ENCODE assay signal across 11 cellular contexts in genomic region chr6:105587349-105588115, GRCh38.
DNase-seq lines count a peak whose midpoint lies in the region; ATAC-seq, FAIRE-seq and TF ChIP-seq lines count a peak whose summit lies in the region.
"Had no signal": no experiment of that assay in that cellular context is flagged by ENCODE, and none has a peak within 500 bp of the region (broad histone marks: within the 10 kb centered on the region; RNA-seq: fewer than 3 reads in every experiment).

No MANE protein-coding gene starts in this region.

- dilution Hi-C loops in IMR-90 (cut with HindIII; ENCODE audit: low sequenced_read_pairs, unreplicated experiment): no loop called here

- H4K20me1 ChIP-seq in IMR-90 (ENCODE audit: insufficient read depth, low read length): no peaks in the 10 kb centered on the region

- H3K79me1 ChIP-seq in IMR-90 (ENCODE audit: low read depth in 1 of 2, low read length in 2 of 2): no peaks in the 10 kb centered on the region

- 95% methylated on average over 4 of the region's 23 CpGs; no CpG with 5 or more reads in 1 of the 2 experiments for WGBS in IMR-90 (ENCODE audit: extremely low coverage in 2 of 2, insufficient read length in 1 of 2), 2 experiments

- no peaks in the 10 kb centered on the region for H3K27me3 ChIP-seq in BJ (ENCODE audit: control insufficient read depth, insufficient read depth, low read length)
- H3K27me3 ChIP-seq in IMR-90 (ENCODE audit: control insufficient read depth, insufficient read depth, low read length): no peaks in the 10 kb centered on the region

- H3K27ac Mint-ChIP-seq in activated CD8-positive, alpha-beta T cell treated with anti-CD3 and anti-CD28 coated beads, Interleukin-2, amount 10 ng/mL, durations not matched to agents 7 days and 5 days: peak overlapping the region; percentile 79

- no peak overlapping the region for H4K91ac ChIP-seq in IMR-90 (ENCODE audit: insufficient read depth, low read depth, low read length)

- H3K27me3 Mint-ChIP-seq in activated CD8-positive, alpha-beta T cell treated with anti-CD3 and anti-CD28 coated beads, Interleukin-2, amount 10 ng/mL, durations not matched to agents 7 days and 5 days (ENCODE audit: low read depth): no peaks in the 10 kb centered on the region

- peak; percentile 80 for DNase-seq in BJ (ENCODE audit: low read depth)
- DNase-seq in IMR-90: peak; percentile 43
- DNase-seq in activated CD8-positive, alpha-beta T cell treated with anti-CD3 and anti-CD28 coated beads, Interleukin-2, amount 10 ng/mL, durations not matched to agents 7 days and 5 days: peak; percentile 28
- peak; percentile 71 to 72 for DNase-seq in foreskin fibroblast
- no peak for DNase-seq in NCI-H446 (lab: John Stamatoyannopoulos, UW)
- DNase-seq in NCI-H2107 (lab: John Stamatoyannopoulos, UW): no peak
- DNase-seq in kidney: no peak
- DNase-seq: NCI-H748 treated with DMSO at 0.1 percent for 48 hours had no signal

- ATAC-seq in IMR-90 (ENCODE audit: low read depth): no peak
- ATAC-seq in activated CD8-positive, alpha-beta T cell treated with anti-CD3 and anti-CD28 coated beads, Interleukin-2, amount 10 ng/mL, durations not matched to agents 7 days and 5 days: peak; percentile 36
- ATAC-seq in GM18517 (IDR thresholded peaks at IDR 0.05; ENCODE audit: unreplicated experiment): no peak
- ATAC-seq: esophagus mucosa had no signal

- CTCF ChIA-PET in BJ (lab: Yijun Ruan, JAX) (interaction anchor here (1.6 kb wide), 1 partner anchor 12 kb away, joined by 3 read pairs; no protein-coding TSS in a partner anchor), IMR-90 (lab: Yijun Ruan, JAX) (interaction anchor here (0.7 to 0.9 kb wide), 2 partner anchors 25 to 30 kb away, joined by 3 to 4 read pairs; no protein-coding TSS in a partner anchor)
- CTCF ChIA-PET in activated CD8-positive, alpha-beta T cell treated with anti-CD3 and anti-CD28 coated beads, Interleukin-2, amount 10 ng/mL, durations not matched to agents 7 days and 5 days (lab: Charles Lee): interaction anchor here (1.0 kb wide), 1 partner anchor 100 kb away, joined by 3 read pairs; no protein-coding TSS in a partner anchor

- TF ChIP-seq RAD21 in IMR-90 (IDR thresholded peaks at IDR 0.05; ENCODE audit: low read length): no peak

- TF ChIP-seq CTCF in BJ (IDR thresholded peaks at IDR 0.05; ENCODE audit: insufficient read depth, low read depth, low read length): no peak
- no peak for TF ChIP-seq CTCF in IMR-90 (conservative IDR thresholded peaks at IDR 0.05; ENCODE audit: low read depth, low read length)
- TF ChIP-seq CTCF in foreskin fibroblast (IDR thresholded peaks at IDR 0.05; ENCODE audit: low read depth, low read length): no peak
- no peak for TF ChIP-seq CTCF in kidney (IDR thresholded peaks at IDR 0.05; ENCODE audit: borderline replicate concordance, extremely low read depth, insufficient read depth)

- H2BK20ac ChIP-seq in IMR-90 (ENCODE audit: low read depth, low read length): no peak overlapping the region

- no peak overlapping the region for H2BK15ac ChIP-seq in IMR-90 (ENCODE audit: low read depth, low read length)

- H3K9me1 ChIP-seq in IMR-90 (ENCODE audit: insufficient read depth, low read length): peaks cover 4% of the 10 kb centered on the region; the same call in 1 of the 2 replicates

- H2BK120ac ChIP-seq in IMR-90 (ENCODE audit: low read depth, low read length): no peak overlapping the region

- H2AK5ac ChIP-seq in IMR-90 (ENCODE audit: low read depth, low read length): peak overlapping the region; percentile 35; the same call in 1 of the 2 replicates

- no peak overlapping the region for H4K5ac ChIP-seq in IMR-90 (ENCODE audit: low read depth, low read length)

- H3K4me2 ChIP-seq in IMR-90 (ENCODE audit: low read depth, low read length): no peak overlapping the region

- no peak overlapping the region for H2BK5ac ChIP-seq in IMR-90 (ENCODE audit: low read depth, low read length, poor library complexity, severe bottlenecking)

- H3K4me3 Mint-ChIP-seq in activated CD8-positive, alpha-beta T cell treated with anti-CD3 and anti-CD28 coated beads, Interleukin-2, amount 10 ng/mL, durations not matched to agents 7 days and 5 days: peak overlapping the region; percentile 42

- no peaks in the 10 kb centered on the region for H3K36me3 ChIP-seq in BJ (ENCODE audit: control insufficient read depth, insufficient read depth, low read length)
- no peaks in the 10 kb centered on the region for H3K36me3 ChIP-seq in IMR-90 (ENCODE audit: control insufficient read depth, insufficient read depth, low read length)
- H3K36me3 ChIP-seq in kidney (ENCODE audit: control insufficient read depth in 1 of 2, insufficient read depth in 2 of 2, low read length in 2 of 2): no peaks in the 10 kb centered on the region
- H3K36me3 ChIP-seq: prostate gland had no signal

- no peak overlapping the region for H4K8ac ChIP-seq in IMR-90 (ENCODE audit: low read depth in 2 of 2, low read length in 2 of 2)

- H3K14ac ChIP-seq in IMR-90 (replicated peaks; ENCODE audit: low read depth, low read length): peak overlapping the region; percentile 18

- H3K4me1 ChIP-seq in IMR-90 (ENCODE audit: control insufficient read depth, insufficient read depth, low read length) (peaks cover 6% of the 10 kb centered on the region; the same call in 1 of the 2 replicates), kidney (ENCODE audit: control insufficient read depth in 1 of 2, insufficient read depth in 1 of 2, low read depth in 1 of 2, low read length in 2 of 2) (no peaks in the 10 kb centered on the region)
- H3K4me1 ChIP-seq: prostate gland had no signal

- POLR2A ChIA-PET in BJ (lab: Charles Lee): no interaction called here
- POLR2A ChIA-PET in IMR-90 (lab: Charles Lee; ENCODE audit: unreplicated experiment): no interaction called here
- POLR2A ChIA-PET in activated CD8-positive, alpha-beta T cell treated with anti-CD3 and anti-CD28 coated beads, Interleukin-2, amount 10 ng/mL, durations not matched to agents 7 days and 5 days (lab: Charles Lee): interaction anchor here (1.1 kb wide), 1 partner anchor 59 kb away, joined by 4 read pairs; no protein-coding TSS in a partner anchor

- H3K23ac ChIP-seq in IMR-90 (ENCODE audit: low read depth, low read length): no peak overlapping the region

- peaks cover 34% of the 10 kb centered on the region for H3K4me1 Mint-ChIP-seq in activated CD8-positive, alpha-beta T cell treated with anti-CD3 and anti-CD28 coated beads, Interleukin-2, amount 10 ng/mL, durations not matched to agents 7 days and 5 days (ENCODE audit: low read depth)

- no peak overlapping the region for H3K18ac ChIP-seq in IMR-90 (ENCODE audit: low read depth, low read length)

- H3K36me3 Mint-ChIP-seq in activated CD8-positive, alpha-beta T cell treated with anti-CD3 and anti-CD28 coated beads, Interleukin-2, amount 10 ng/mL, durations not matched to agents 7 days and 5 days (ENCODE audit: low read depth): no peaks in the 10 kb centered on the region

- H3K9ac ChIP-seq in IMR-90 (ENCODE audit: low read depth, low read length) (no peak overlapping the region), kidney (ENCODE audit: low read length in 2 of 2) (no peak overlapping the region)

- H3K9me3 Mint-ChIP-seq in activated CD8-positive, alpha-beta T cell treated with anti-CD3 and anti-CD28 coated beads, Interleukin-2, amount 10 ng/mL, durations not matched to agents 7 days and 5 days (ENCODE audit: insufficient read depth): peaks cover 5% of the 10 kb centered on the region

- H3K9me3 ChIP-seq in IMR-90 (ENCODE audit: control insufficient read depth, insufficient read depth, low read length) (no peaks in the 10 kb centered on the region; the same call in 1 of the 2 replicates), kidney (ENCODE audit: control insufficient read depth in 1 of 2, low read length in 2 of 2) (no peaks in the 10 kb centered on the region)
- H3K9me3 ChIP-seq: prostate gland had no signal

- H3K27ac ChIP-seq in IMR-90 (ENCODE audit: insufficient read depth, low read length): no peak overlapping the region
- no peak overlapping the region for H3K27ac ChIP-seq in kidney (ENCODE audit: low read depth in 2 of 2, low read length in 2 of 2)
- H3K27ac ChIP-seq: prostate gland had no signal

- no TSS peak for BruUV-seq in IMR-90 (replicated peaks; lab: Mats Ljungman, UMichigan)

- H2AK9ac ChIP-seq in IMR-90 (replicated peaks; ENCODE audit: low read depth, low read length, poor library complexity): no peak overlapping the region

- intact Hi-C loops in IMR-90 (cut with micrococcal nuclease): no loop called here
- intact Hi-C loops in kidney (cut with DNase I): no loop called here

- H3K4me3 ChIP-seq in BJ (ENCODE audit: low read depth, low read length) (no peak overlapping the region), IMR-90 (ENCODE audit: insufficient read depth, low read depth, low read length) (no peak overlapping the region), foreskin fibroblast (ENCODE audit: low read depth in 1 of 2, low read length in 2 of 2) (peak overlapping the region in 1 of 2 donors; percentile 26), kidney (ENCODE audit: low read length in 2 of 2) (no peak overlapping the region)
- H3K4me3 ChIP-seq: prostate gland had no signal

- no peak overlapping the region for H3K56ac ChIP-seq in IMR-90 (ENCODE audit: extremely low read depth, insufficient read depth, low read length)

- no peak overlapping the region for H3K4ac ChIP-seq in IMR-90 (ENCODE audit: low read depth, low read length)

- TF ChIP-seq POLR2A in IMR-90 (IDR thresholded peaks at IDR 0.05; ENCODE audit: low read depth, low read length): no peak

- FAIRE-seq in kidney (lab: Jason Lieb, UNC): no peak

- in situ Hi-C loops in IMR-90 (cut with MboI; ENCODE audit: low sequenced_read_pairs): no loop called here

- peak overlapping the region; percentile 23 for H2AFZ ChIP-seq in IMR-90 (replicated peaks; ENCODE audit: low read length, poor library complexity)

TF ChIP-seq in IMR-90, 13 proteins besides CTCF, POLR2A, EP300 and RAD21:
- TF ChIP-seq FOS (IDR thresholded peaks at IDR 0.05; ENCODE audit: low read depth, low read length) (0 out of 2 replicates have a peak, but pooled peaks have one; percentile 35), MAFK (IDR thresholded peaks at IDR 0.05; ENCODE audit: low read depth, low read length) (no peak)
TF ChIP-seq in IMR-90: peak in this region for 1.

Comparison
In these comparisons a context has a peak if more than half of its experiments do, and no peak if none do; other contexts are left out.
1. DNase-seq: peak in BJ (single experiment), IMR-90 (single experiment), activated CD8-positive, alpha-beta T cell treated with anti-CD3 and anti-CD28 coated beads, Interleukin-2, amount 10 ng/mL, durations not matched to agents 7 days and 5 days (single experiment) and foreskin fibroblast (2 of 2); none in NCI-H446 (0 of 2), NCI-H2107 (single experiment) and kidney (single experiment).